1 cellular context compared by ENCODE assay signal in the genomic region with DNA sequence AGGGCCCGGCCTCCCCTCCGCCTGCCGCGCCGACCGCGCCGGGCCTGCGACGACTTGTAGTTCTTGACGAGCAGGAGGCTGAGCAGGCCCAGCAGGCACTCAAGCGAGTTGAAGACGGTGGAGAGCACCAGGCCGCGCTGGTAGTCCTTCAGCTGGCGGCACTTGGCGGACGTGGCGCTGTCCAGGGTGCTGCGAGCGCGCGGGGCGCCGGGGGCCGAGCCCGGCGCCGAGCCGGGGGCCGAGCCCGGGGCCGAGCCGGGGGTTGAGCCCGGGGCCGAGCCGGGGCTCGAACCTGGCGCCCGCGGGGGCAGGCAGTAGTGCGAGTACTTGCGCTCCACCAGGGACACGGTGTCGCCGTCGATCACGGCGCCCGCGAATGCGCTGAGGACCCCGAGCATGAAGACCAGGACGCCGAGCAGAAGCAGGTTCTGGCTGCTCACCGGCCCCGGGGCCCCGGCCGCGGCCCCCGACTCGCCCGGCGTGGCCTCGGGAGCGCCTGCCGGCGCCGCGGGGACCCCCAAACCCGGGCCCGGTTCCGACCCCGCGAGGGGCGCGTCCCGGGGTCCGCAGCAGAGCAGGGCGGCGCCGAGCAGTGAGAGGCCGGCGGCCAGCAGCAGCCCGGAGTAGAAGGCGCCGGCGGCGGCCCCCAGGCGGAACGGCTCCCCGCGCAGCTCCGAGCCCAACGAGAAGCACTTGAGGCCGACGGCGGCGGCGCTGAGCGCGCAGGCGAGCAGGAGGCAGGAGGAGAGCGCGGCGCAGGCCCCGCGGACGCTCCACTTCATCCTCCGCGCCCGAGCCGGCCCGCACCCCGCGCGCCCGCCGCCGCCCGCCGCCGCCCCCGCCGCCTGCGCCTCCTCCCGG.
TF ChIP-seq lines count a peak whose summit lies in the region.

No MANE protein-coding gene starts in this region.

TF ChIP-seq in H1, 55 proteins besides CTCF, POLR2A, EP300 and RAD21 (continued from another document):
- TF ChIP-seq JUN (IDR thresholded peaks at IDR 0.05; ENCODE audit: low read depth, low read length) (no peak), TCF12 (IDR thresholded peaks at IDR 0.05; ENCODE audit: low read depth, low read length) (no peak), CEBPB (IDR thresholded peaks at IDR 0.05; ENCODE audit: low read depth, low read length) (no peak), CREB1 (IDR thresholded peaks at IDR 0.05) (peak; percentile 29; the same call in 1 of the 2 replicates), GABPA (IDR thresholded peaks at IDR 0.05; ENCODE audit: borderline replicate concordance, insufficient read depth, low read length) (no peak), SIN3A (conservative IDR thresholded peaks at IDR 0.05 in 1 of 2, IDR thresholded peaks at IDR 0.05 in 1 of 2; ENCODE audit: low read depth in 1 of 2, low read length in 2 of 2) (peak; percentile 93 to 94; a peak in 3 of 4 replicates), BCL11A (IDR thresholded peaks at IDR 0.05; ENCODE audit: low read depth in 2 of 2, low read length in 2 of 2) (no peak), TBP (IDR thresholded peaks at IDR 0.05; ENCODE audit: low read depth, low read length) (peak; percentile 21; the same call in 1 of the 2 replicates), PHF8 (conservative IDR thresholded peaks at IDR 0.05; ENCODE audit: low read depth, low read length) (no peak), CHD2 (IDR thresholded peaks at IDR 0.05; ENCODE audit: low read length) (no peak), POLR2AphosphoS5 (IDR thresholded peaks at IDR 0.05; ENCODE audit: low read depth, low read length) (no peak), SUZ12 (IDR thresholded peaks at IDR 0.05; ENCODE audit: low read length) (peak; percentile 52; the same call in 1 of the 2 replicates)
- TF ChIP-seq, protein P1, sequence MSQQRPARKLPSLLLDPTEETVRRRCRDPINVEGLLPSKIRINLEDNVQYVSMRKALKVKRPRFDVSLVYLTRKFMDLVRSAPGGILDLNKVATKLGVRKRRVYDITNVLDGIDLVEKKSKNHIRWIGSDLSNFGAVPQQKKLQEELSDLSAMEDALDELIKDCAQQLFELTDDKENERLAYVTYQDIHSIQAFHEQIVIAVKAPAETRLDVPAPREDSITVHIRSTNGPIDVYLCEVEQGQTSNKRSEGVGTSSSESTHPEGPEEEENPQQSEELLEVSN (IDR thresholded peaks at IDR 0.05), result peak; percentile 4; the same call in 1 of the 2 replicates
- TF ChIP-seq, protein P2, sequence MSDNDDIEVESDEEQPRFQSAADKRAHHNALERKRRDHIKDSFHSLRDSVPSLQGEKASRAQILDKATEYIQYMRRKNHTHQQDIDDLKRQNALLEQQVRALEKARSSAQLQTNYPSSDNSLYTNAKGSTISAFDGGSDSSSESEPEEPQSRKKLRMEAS (IDR thresholded peaks at IDR 0.05), result peak; percentile 69; the same call in 1 of the 2 replicates
TF ChIP-seq in H1: peak in this region for 6.
